1 cellular context compared by ENCODE assay signal in the genomic region with DNA sequence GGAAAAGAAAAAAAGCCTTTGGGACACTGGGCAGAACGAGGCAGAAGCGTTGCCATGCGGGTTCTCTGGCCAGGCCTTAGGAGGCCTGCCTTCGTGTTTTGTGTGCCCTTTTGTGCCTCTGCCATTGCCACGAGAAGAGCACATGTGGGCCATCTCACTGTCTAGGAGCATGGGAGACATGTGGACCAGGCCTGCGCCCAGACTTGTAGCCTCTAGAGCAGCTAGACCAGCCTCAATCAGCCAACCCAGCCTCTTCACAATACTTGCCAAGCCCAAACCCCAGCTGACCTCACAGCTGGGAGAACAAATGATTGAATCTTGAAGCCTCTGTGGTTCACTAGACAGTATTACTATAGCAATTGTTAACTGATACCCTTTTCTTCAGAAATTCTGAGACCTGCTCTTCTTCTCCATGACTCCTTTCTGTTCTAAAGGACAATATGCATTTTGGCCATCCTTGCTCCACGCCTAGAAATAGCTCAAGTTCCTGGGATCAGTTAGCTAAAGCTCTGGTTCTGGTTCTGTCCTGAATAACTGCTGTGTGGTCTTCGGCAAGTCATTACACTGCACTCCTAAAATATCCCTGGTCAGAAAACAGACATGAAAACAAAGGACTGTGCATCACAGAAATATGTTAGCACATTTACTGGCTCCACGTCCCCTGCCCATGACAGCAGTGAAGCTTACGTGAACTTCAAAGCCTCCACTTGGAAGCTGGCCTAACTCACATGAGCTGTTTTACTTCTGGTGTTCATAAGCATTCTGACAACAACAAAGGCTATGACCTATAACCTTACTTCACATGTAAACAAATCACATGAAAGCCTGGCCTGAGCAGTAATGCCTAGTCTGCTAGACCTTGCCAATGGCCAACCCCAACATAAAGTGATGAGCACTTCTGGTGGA.
TF ChIP-seq lines count a peak whose summit lies in the region.

No MANE protein-coding gene starts in this region.

TF ChIP-seq in SK-N-SH treated with all-trans-retinoic acid at 6 μM for 48 hours, 23 proteins besides CTCF, POLR2A, EP300 and RAD21 (continued from another document):
- TF ChIP-seq, protein P1, sequence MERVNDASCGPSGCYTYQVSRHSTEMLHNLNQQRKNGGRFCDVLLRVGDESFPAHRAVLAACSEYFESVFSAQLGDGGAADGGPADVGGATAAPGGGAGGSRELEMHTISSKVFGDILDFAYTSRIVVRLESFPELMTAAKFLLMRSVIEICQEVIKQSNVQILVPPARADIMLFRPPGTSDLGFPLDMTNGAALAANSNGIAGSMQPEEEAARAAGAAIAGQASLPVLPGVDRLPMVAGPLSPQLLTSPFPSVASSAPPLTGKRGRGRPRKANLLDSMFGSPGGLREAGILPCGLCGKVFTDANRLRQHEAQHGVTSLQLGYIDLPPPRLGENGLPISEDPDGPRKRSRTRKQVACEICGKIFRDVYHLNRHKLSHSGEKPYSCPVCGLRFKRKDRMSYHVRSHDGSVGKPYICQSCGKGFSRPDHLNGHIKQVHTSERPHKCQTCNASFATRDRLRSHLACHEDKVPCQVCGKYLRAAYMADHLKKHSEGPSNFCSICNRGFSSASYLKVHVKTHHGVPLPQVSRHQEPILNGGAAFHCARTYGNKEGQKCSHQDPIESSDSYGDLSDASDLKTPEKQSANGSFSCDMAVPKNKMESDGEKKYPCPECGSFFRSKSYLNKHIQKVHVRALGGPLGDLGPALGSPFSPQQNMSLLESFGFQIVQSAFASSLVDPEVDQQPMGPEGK (CRISPR knock-in tag; IDR thresholded peaks at IDR 0.05; ENCODE audit: borderline replicate concordance) = no peak
- TF ChIP-seq ZNF565 (CRISPR knock-in tag; conservative IDR thresholded peaks at IDR 0.05; ENCODE audit: low read depth) (no peak), GLIS3 (CRISPR knock-in tag; IDR thresholded peaks at IDR 0.05) (no peak), RARB (CRISPR knock-in tag; IDR thresholded peaks at IDR 0.05) (no peak)
- TF ChIP-seq, protein P2, sequence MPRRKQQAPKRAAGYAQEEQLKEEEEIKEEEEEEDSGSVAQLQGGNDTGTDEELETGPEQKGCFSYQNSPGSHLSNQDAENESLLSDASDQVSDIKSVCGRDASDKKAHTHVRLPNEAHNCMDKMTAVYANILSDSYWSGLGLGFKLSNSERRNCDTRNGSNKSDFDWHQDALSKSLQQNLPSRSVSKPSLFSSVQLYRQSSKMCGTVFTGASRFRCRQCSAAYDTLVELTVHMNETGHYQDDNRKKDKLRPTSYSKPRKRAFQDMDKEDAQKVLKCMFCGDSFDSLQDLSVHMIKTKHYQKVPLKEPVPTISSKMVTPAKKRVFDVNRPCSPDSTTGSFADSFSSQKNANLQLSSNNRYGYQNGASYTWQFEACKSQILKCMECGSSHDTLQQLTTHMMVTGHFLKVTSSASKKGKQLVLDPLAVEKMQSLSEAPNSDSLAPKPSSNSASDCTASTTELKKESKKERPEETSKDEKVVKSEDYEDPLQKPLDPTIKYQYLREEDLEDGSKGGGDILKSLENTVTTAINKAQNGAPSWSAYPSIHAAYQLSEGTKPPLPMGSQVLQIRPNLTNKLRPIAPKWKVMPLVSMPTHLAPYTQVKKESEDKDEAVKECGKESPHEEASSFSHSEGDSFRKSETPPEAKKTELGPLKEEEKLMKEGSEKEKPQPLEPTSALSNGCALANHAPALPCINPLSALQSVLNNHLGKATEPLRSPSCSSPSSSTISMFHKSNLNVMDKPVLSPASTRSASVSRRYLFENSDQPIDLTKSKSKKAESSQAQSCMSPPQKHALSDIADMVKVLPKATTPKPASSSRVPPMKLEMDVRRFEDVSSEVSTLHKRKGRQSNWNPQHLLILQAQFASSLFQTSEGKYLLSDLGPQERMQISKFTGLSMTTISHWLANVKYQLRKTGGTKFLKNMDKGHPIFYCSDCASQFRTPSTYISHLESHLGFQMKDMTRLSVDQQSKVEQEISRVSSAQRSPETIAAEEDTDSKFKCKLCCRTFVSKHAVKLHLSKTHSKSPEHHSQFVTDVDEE (CRISPR knock-in tag; IDR thresholded peaks at IDR 0.05) = no peak
